2 cellular contexts compared by ENCODE assay signal in genomic region chr4:5753366-5753765, GRCh38.
TF ChIP-seq lines count a peak whose summit lies in the region.

No MANE protein-coding gene starts in this region.

TF ChIP-seq in A549, 52 proteins besides CTCF, POLR2A, EP300 and RAD21:
- TF ChIP-seq ZC3H11A (IDR thresholded peaks at IDR 0.05) (no peak), HOXB5 (CRISPR knock-in tag; IDR thresholded peaks at IDR 0.05) (no peak), HES2 (IDR thresholded peaks at IDR 0.05) (no peak), HOXB13 (CRISPR knock-in tag; IDR thresholded peaks at IDR 0.05; ENCODE audit: low read depth) (no peak), TP53 (CRISPR knock-in tag; IDR thresholded peaks at IDR 0.05) (no peak), HEYL (CRISPR knock-in tag; IDR thresholded peaks at IDR 0.05) (no peak), CHD2 (IDR thresholded peaks at IDR 0.05; ENCODE audit: low read length, partially characterized antibody) (no peak), NR3C1 (IDR thresholded peaks at IDR 0.05) (no peak), BCL3 (IDR thresholded peaks at IDR 0.05) (no peak), NPAS2 (CRISPR knock-in tag; IDR thresholded peaks at IDR 0.05; ENCODE audit: borderline replicate concordance) (no peak), CBX8 (IDR thresholded peaks at IDR 0.05) (no peak), ATOH8 (CRISPR knock-in tag; IDR thresholded peaks at IDR 0.05; ENCODE audit: low read depth) (no peak), KDM1A (IDR thresholded peaks at IDR 0.05; ENCODE audit: low read depth) (no peak)

TF ChIP-seq in H1, 55 proteins besides CTCF, POLR2A, EP300 and RAD21:
- TF ChIP-seq KDM5A (IDR thresholded peaks at IDR 0.05; ENCODE audit: low read length) (no peak), ATF3 (IDR thresholded peaks at IDR 0.05; ENCODE audit: insufficient read depth, low read depth, low read length) (no peak), TCF12 (IDR thresholded peaks at IDR 0.05; ENCODE audit: low read depth, low read length) (no peak), CREB1 (IDR thresholded peaks at IDR 0.05) (no peak), HDAC6 (IDR thresholded peaks at IDR 0.05; ENCODE audit: low read depth, low read length) (no peak), NRF1 (IDR thresholded peaks at IDR 0.05; ENCODE audit: low read depth, low read length) (no peak), JUN (IDR thresholded peaks at IDR 0.05; ENCODE audit: low read depth, low read length) (no peak), E2F6 (IDR thresholded peaks at IDR 0.05) (no peak), RNF2 (IDR thresholded peaks at IDR 0.05; ENCODE audit: borderline replicate concordance, low read depth, low read length, missing control alignments, poor library complexity, severe bottlenecking) (no peak), KDM4A (IDR thresholded peaks at IDR 0.05; ENCODE audit: low read depth, low read length, severe bottlenecking) (no peak), BRCA1 (IDR thresholded peaks at IDR 0.05; ENCODE audit: low read depth, low read length) (no peak), SAP30 (IDR thresholded peaks at IDR 0.05; ENCODE audit: insufficient read depth, insufficient replicate concordance, low read length) (no peak), RXRA (IDR thresholded peaks at IDR 0.05; ENCODE audit: insufficient read depth, low read depth, low read length) (no peak), BACH1 (IDR thresholded peaks at IDR 0.05; ENCODE audit: low read length) (no peak), SP2 (IDR thresholded peaks at IDR 0.05; ENCODE audit: low read length) (no peak)
